Comparison of ENCODE assay signal across 16 cellular contexts in genomic region chr5:152218694-152219093, GRCh38.
DNase-seq lines count a peak whose midpoint lies in the region; FAIRE-seq and TF ChIP-seq lines count a peak whose summit lies in the region.
"Had no signal": no experiment of that assay in that cellular context is flagged by ENCODE, and none has a peak within 500 bp of the region (broad histone marks: within the 10 kb centered on the region; RNA-seq: fewer than 3 reads in every experiment).

No MANE protein-coding gene starts in this region.

- H3K9ac ChIP-seq in trophoblast cell (ENCODE audit: low read length) = no peak overlapping the region
- H3K9ac ChIP-seq: BLaER1 treated with 17β-estradiol and CSF1 and Interleukin-3, amounts not matched to agents 10 nM and 100 nM had no signal

- no peaks in the 10 kb centered on the region for H3K36me3 Mint-ChIP-seq in Calu3 (ENCODE audit: insufficient read depth, unreplicated experiment)
- H3K36me3 Mint-ChIP-seq: CD4-positive, alpha-beta memory T cell had no signal

- BruUV-seq in Calu3 (replicated peaks; lab: Mats Ljungman, UMichigan) = no TSS peak

- H4K8ac ChIP-seq in trophoblast cell (ENCODE audit: low read depth, low read length) = no peak overlapping the region

- H2BK12ac ChIP-seq in trophoblast cell (ENCODE audit: low read length) = no peak overlapping the region

- CTCF ChIA-PET in Calu3 (lab: Charles Lee) = no interaction called here

- H2BK120ac ChIP-seq in trophoblast cell (ENCODE audit: insufficient read depth, low read length, poor library complexity) = no peak overlapping the region

- TF ChIP-seq CTCF in Calu3 (IDR thresholded peaks at IDR 0.05; ENCODE audit: unreplicated experiment) (no peak), LNCaP clone FGC (IDR thresholded peaks at IDR 0.05; ENCODE audit: control insufficient read depth, extremely low read depth, insufficient read depth) (no peak), bronchial epithelial cell (IDR thresholded peaks at IDR 0.05; ENCODE audit: insufficient read depth, low read length, severe bottlenecking) (no peak)

- H4K12ac ChIP-seq in trophoblast cell (ENCODE audit: low read depth, low read length) = no peak overlapping the region

- no peak overlapping the region for H3K27ac ChIP-seq in trophoblast cell (ENCODE audit: low read depth, low read length)
- H3K27ac ChIP-seq: BLaER1 treated with 17β-estradiol and CSF1 and Interleukin-3, amounts not matched to agents 10 nM and 100 nM; SJSA1 had no signal

- H3K18ac ChIP-seq in trophoblast cell (ENCODE audit: low read length) = no peak overlapping the region

- no peak overlapping the region for H2BK5ac ChIP-seq in trophoblast cell (ENCODE audit: low read depth, low read length, poor library complexity)

- H3K79me2 ChIP-seq in trophoblast cell (ENCODE audit: control insufficient read depth, insufficient read depth, low read length, poor library complexity) = no peaks in the 10 kb centered on the region

- H3K14ac ChIP-seq in trophoblast cell (ENCODE audit: low read length) = no peak overlapping the region

- H3K4ac ChIP-seq in trophoblast cell (ENCODE audit: low read depth, low read length) = no peak overlapping the region

- intact Hi-C loops in Calu3 (cut with micrococcal nuclease; ENCODE audit: unreplicated experiment) = loop anchor here (1.0 kb wide), 1 partner anchor 46 kb away; no protein-coding TSS in a partner anchor

- no peaks in the 10 kb centered on the region for H3K4me1 ChIP-seq in trophoblast cell (ENCODE audit: control insufficient read depth in 1 of 2, insufficient read depth in 2 of 2, low read length in 2 of 2)
- H3K4me1 ChIP-seq: BLaER1 treated with 17β-estradiol and CSF1 and Interleukin-3, amounts not matched to agents 10 nM and 100 nM; SJSA1 had no signal

- no peak overlapping the region for H3K23ac ChIP-seq in trophoblast cell (ENCODE audit: low read length)

- H3K79me1 ChIP-seq in trophoblast cell (ENCODE audit: low read length) = no peaks in the 10 kb centered on the region

- no peaks in the 10 kb centered on the region for H3K9me3 Mint-ChIP-seq in Calu3 (ENCODE audit: low read depth, unreplicated experiment)

- no peaks in the 10 kb centered on the region for H3K4me1 Mint-ChIP-seq in Calu3 (ENCODE audit: low read depth, unreplicated experiment)

- no peak overlapping the region for H4K91ac ChIP-seq in trophoblast cell (ENCODE audit: low read depth, low read length)

- no peak overlapping the region for H3K27ac Mint-ChIP-seq in Calu3 (ENCODE audit: unreplicated experiment)
- H3K27ac Mint-ChIP-seq: CD4-positive, alpha-beta memory T cell had no signal

- no CpG with 5 or more reads among the region's 3 CpGs for WGBS in trophoblast cell (ENCODE audit: extremely low coverage, insufficient coverage, insufficient read length)

- H3K4me3 ChIP-seq in LNCaP clone FGC (ENCODE audit: low read depth, low read length) (no peak overlapping the region), bronchial epithelial cell (ENCODE audit: low read depth, low read length) (no peak overlapping the region), trophoblast cell (ENCODE audit: low read depth, low read length) (no peak overlapping the region)
- H3K4me3 ChIP-seq: BLaER1 treated with 17β-estradiol and CSF1 and Interleukin-3, amounts not matched to agents 10 nM and 100 nM; MG63; SJSA1 had no signal

- no peak for FAIRE-seq in bronchial epithelial cell (lab: Jason Lieb, UNC)

- DNase-seq in Calu3 (peak; percentile 18), LNCaP clone FGC (ENCODE audit: low read depth) (peak; percentile 34), bronchial epithelial cell (ENCODE audit: low read depth) (peak; percentile 13), trophoblast cell (peak; percentile 15 to 45), DMS114 treated with DMSO at 0.1 percent for 48 hours (lab: John Stamatoyannopoulos, UW; ENCODE audit: unreplicated experiment) (no peak), NOMO-1 treated with dmso at 0.1 percent for 144 hours (lab: John Stamatoyannopoulos, UW; ENCODE audit: unreplicated experiment) (no peak)
- DNase-seq in stimulated activated CD8-positive, alpha-beta memory T cell treated with anti-CD3 and anti-CD28 coated beads, Interleukin-4, amount 100 ng/mL, for 48 hours = no peak
- DNase-seq: CD4-positive, alpha-beta memory T cell; EL; GF-D8; Kasumi-1; MG63; NCI-H1694 treated with DMSO at 0.1 percent for 48 hours; NCI-H2081 treated with DMSO at 0.1 percent for 48 hours had no signal

- H3K36me3 ChIP-seq in bronchial epithelial cell (ENCODE audit: control insufficient read depth, insufficient read depth, low read length) (no peaks in the 10 kb centered on the region), trophoblast cell (ENCODE audit: control insufficient read depth in 1 of 2, insufficient read depth in 2 of 2, low read length in 2 of 2) (no peaks in the 10 kb centered on the region)
- H3K36me3 ChIP-seq: BLaER1 treated with 17β-estradiol and CSF1 and Interleukin-3, amounts not matched to agents 10 nM and 100 nM; MG63; SJSA1 had no signal

- no peaks in the 10 kb centered on the region for H3K27me3 ChIP-seq in bronchial epithelial cell (ENCODE audit: control insufficient read depth, insufficient read depth, low read length)
- H3K27me3 ChIP-seq in trophoblast cell (ENCODE audit: insufficient read depth, low read length) = no peaks in the 10 kb centered on the region
- H3K27me3 ChIP-seq: BLaER1 treated with 17β-estradiol and CSF1 and Interleukin-3, amounts not matched to agents 10 nM and 100 nM; MG63; SJSA1 had no signal

- no peaks in the 10 kb centered on the region for H3K9me3 ChIP-seq in trophoblast cell (ENCODE audit: insufficient read depth, low read depth, low read length)
- H3K9me3 ChIP-seq: BLaER1 treated with 17β-estradiol and CSF1 and Interleukin-3, amounts not matched to agents 10 nM and 100 nM; MG63; SJSA1 had no signal

- no peak overlapping the region for H3K4me2 ChIP-seq in trophoblast cell (ENCODE audit: low read length)
- H3K4me2 ChIP-seq: BLaER1 treated with 17β-estradiol and CSF1 and Interleukin-3, amounts not matched to agents 10 nM and 100 nM had no signal

- H2AFZ ChIP-seq in trophoblast cell (ENCODE audit: insufficient read depth, low read length, poor library complexity) = no peak overlapping the region

- H3K27me3 Mint-ChIP-seq in Calu3 (ENCODE audit: unreplicated experiment) = no peaks in the 10 kb centered on the region
- H3K27me3 Mint-ChIP-seq: CD4-positive, alpha-beta memory T cell had no signal

- no peak overlapping the region for H3K4me3 Mint-ChIP-seq in Calu3 (ENCODE audit: low read depth, unreplicated experiment)
- H3K4me3 Mint-ChIP-seq: CD4-positive, alpha-beta memory T cell had no signal

- no peak overlapping the region for H2AK5ac ChIP-seq in trophoblast cell (ENCODE audit: low read length)

Comparison
In these comparisons a context has a peak if more than half of its experiments do, and no peak if none do; other contexts are left out.
1. DNase-seq: peak in Calu3 (single experiment), LNCaP clone FGC (single experiment), bronchial epithelial cell (single experiment) and trophoblast cell (2 of 2); none in DMS114 treated with DMSO at 0.1 percent for 48 hours (single experiment), NOMO-1 treated with dmso at 0.1 percent for 144 hours (single experiment) and stimulated activated CD8-positive, alpha-beta memory T cell treated with anti-CD3 and anti-CD28 coated beads, Interleukin-4, amount 100 ng/mL, for 48 hours (single experiment).